8 cellular contexts compared by ENCODE assay signal in genomic region chr10:110871236-110872084, GRCh38.
DNase-seq lines count a peak whose midpoint lies in the region; ATAC-seq lines count a peak whose summit lies in the region.

Gene PDCD4, plus strand, starts transcription at chr10:110871928. Its CDS starts 4,100 bp downstream, at chr10:110876028.

- ATAC-seq in GM19023 (IDR thresholded peaks at IDR 0.05; ENCODE audit: unreplicated experiment) (peak; percentile 83), HG03342 (IDR thresholded peaks at IDR 0.05; ENCODE audit: unreplicated experiment) (peak; percentile 68)

- DNase-seq in AG08396 (ENCODE audit: low spot score) (peak; percentile 97), NCI-H446 (lab: John Stamatoyannopoulos, UW) (peak; percentile 94), cerebellar nuclear complex (lab: John Stamatoyannopoulos, UW) (peak; percentile 94 to 99), islet precursor cell (peak; percentile 100)
- peak; percentile 94 for DNase-seq in activated CD4-positive, CD25-positive, alpha-beta regulatory T cell treated with anti-CD3 and anti-CD28 coated beads, Interleukin-2, amount 50 U/mL, for 72 hours
- DNase-seq in stimulated activated CD4-positive, alpha-beta T cell treated with anti-CD3 and anti-CD28 coated beads, Interleukin-12 subunit alpha, Interleukin-12 subunit beta, amount 100 ng/mL, for 48 hours (ENCODE audit: low read depth in 2 of 3, low spot score in 1 of 3), result peak; percentile 92 to 95 (median 93)

Comparison
In these comparisons a context has a peak if more than half of its experiments do, and no peak if none do; other contexts are left out.
1. Peak in every context shown above with its lines: DNase-seq and ATAC-seq.